In the genomic region with DNA sequence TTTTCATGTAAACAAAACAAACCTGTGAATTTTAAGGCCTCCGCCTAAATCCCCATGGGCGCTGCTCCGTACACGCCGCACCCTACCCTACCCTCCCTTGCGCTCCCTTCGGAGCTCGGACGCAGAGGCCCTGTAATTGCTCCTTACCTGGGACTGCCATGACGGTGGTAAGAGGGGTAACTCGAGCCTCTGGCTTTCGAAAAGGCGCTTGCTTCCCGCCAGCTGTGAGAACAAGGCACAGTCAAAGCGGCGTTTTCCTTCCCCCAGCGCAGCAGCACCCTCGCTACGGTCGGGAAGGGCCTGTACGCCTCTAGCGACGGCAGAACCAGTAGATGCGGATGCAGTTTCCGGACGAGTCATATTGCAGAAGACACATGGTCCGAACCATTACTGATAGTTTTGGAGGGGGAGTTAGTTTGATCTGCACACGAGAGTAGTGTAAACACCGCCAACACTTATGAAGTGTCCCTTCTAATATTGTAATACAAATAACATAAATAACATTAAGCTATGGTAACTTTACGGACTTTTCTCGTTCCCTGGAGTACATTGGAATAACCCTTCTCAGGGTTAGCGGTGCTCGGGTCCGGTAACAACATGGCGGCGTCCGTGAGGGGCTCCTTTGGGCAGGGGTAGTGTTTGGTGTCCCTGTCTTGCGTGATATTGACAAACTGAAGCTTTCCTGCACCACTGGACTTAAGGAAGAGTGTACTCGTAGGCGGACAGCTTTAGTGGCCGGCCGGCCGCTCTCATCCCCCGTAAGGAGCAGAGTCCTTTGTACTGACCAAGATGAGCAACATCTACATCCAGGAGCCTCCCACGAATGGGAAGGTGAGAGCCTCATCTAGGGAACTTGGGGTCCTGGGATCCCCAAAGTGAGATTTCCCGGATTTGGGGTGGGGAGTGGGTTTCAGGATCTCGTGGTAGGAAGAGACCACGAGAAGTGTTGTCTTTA, we compare ENCODE assay signal across 8 cellular contexts. TPM values are rescaled to one million over a fixed set of nuclear protein-coding genes. Genes with fewer than 3 reads are reported as not detected.
DNase-seq lines count a peak whose midpoint lies in the region; ATAC-seq and TF ChIP-seq lines count a peak whose summit lies in the region.

A gene with protein sequence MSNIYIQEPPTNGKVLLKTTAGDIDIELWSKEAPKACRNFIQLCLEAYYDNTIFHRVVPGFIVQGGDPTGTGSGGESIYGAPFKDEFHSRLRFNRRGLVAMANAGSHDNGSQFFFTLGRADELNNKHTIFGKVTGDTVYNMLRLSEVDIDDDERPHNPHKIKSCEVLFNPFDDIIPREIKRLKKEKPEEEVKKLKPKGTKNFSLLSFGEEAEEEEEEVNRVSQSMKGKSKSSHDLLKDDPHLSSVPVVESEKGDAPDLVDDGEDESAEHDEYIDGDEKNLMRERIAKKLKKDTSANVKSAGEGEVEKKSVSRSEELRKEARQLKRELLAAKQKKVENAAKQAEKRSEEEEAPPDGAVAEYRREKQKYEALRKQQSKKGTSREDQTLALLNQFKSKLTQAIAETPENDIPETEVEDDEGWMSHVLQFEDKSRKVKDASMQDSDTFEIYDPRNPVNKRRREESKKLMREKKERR (plus strand): TSS at position 573 of the 955 bp plus-strand sequence. CDS start 217 bp downstream, at position 790.
Gene SREK1IP1 (minus strand): TSS at position 334 of the 955 bp plus-strand sequence. CDS start 174 bp downstream, at position 160.

- peaks cover 49 to 82% (median 57%) of the 10 kb centered on the region in 4 donors for H3K4me1 Mint-ChIP-seq in CD4-positive, alpha-beta memory T cell
- peaks cover 41% of the 10 kb centered on the region for H3K4me1 Mint-ChIP-seq in activated CD8-positive, alpha-beta T cell treated with anti-CD3 and anti-CD28 coated beads, Interleukin-2, amount 10 ng/mL, durations not matched to agents 7 days and 5 days (ENCODE audit: low read depth)

- peak within 1 kb of the TSS; percentile 98 to 100 (median 100) for H3K4me3 Mint-ChIP-seq in CD4-positive, alpha-beta memory T cell
- H3K4me3 Mint-ChIP-seq in activated CD8-positive, alpha-beta T cell treated with anti-CD3 and anti-CD28 coated beads, Interleukin-2, amount 10 ng/mL, durations not matched to agents 7 days and 5 days, result peak within 1 kb of the TSS; percentile 90

- no peaks in the 10 kb centered on the region for H3K9me3 ChIP-seq in CD4-positive, alpha-beta memory T cell (ENCODE audit: control insufficient read depth in 1 of 2, low read length in 2 of 2)
- H3K9me3 ChIP-seq in lung (ENCODE audit: control insufficient read depth in 2 of 2, insufficient read depth in 1 of 2, low read length in 1 of 2), result no peaks in the 10 kb centered on the region

- H3K36me3 Mint-ChIP-seq in CD4-positive, alpha-beta memory T cell, result peaks cover 5 to 21% of the 10 kb centered on the region in 2 donors
- H3K36me3 Mint-ChIP-seq in activated CD8-positive, alpha-beta T cell treated with anti-CD3 and anti-CD28 coated beads, Interleukin-2, amount 10 ng/mL, durations not matched to agents 7 days and 5 days (ENCODE audit: low read depth), result peaks cover 15% of the 10 kb centered on the region

- peak within 1 kb of the TSS; percentile 86 for H3K27ac ChIP-seq in CD4-positive, alpha-beta memory T cell (ENCODE audit: low read depth, low read length)
- H3K27ac ChIP-seq in lung (ENCODE audit: low read depth in 1 of 2, low read length in 1 of 2), result peak within 1 kb of the TSS; percentile 78 to 90

- CTCF ChIA-PET in CD4-positive, alpha-beta memory T cell (lab: Charles Lee; ENCODE audit: partially characterized antibody), result interaction anchor here (0.9 to 3.1 kb wide), 4 partner anchors 9 to 795 kb away, joined by 3 to 14 read pairs (median 4); partner anchors contain the start of gene PPWD1
- CTCF ChIA-PET in activated CD8-positive, alpha-beta T cell treated with anti-CD3 and anti-CD28 coated beads, Interleukin-2, amount 10 ng/mL, durations not matched to agents 7 days and 5 days (lab: Charles Lee), result interaction anchor here (0.8 to 2.1 kb wide), 6 partner anchors 15 to 712 kb away, joined by 3 to 12 read pairs (median 4); no protein-coding TSS in a partner anchor

- peak within 1 kb of the TSS; percentile 95 to 100 (median 98) for H3K27ac Mint-ChIP-seq in CD4-positive, alpha-beta memory T cell
- peak within 1 kb of the TSS; percentile 91 for H3K27ac Mint-ChIP-seq in activated CD8-positive, alpha-beta T cell treated with anti-CD3 and anti-CD28 coated beads, Interleukin-2, amount 10 ng/mL, durations not matched to agents 7 days and 5 days

- H3K36me3 ChIP-seq in CD4-positive, alpha-beta memory T cell (ENCODE audit: insufficient read depth, low read length), result no peaks in the 10 kb centered on the region
- peaks cover 0 to 4% of the 10 kb centered on the region in 2 donors for H3K36me3 ChIP-seq in lung (ENCODE audit: control insufficient read depth in 2 of 2, insufficient read depth in 2 of 2, low read length in 2 of 2)

- TF ChIP-seq CTCF in lung (IDR thresholded peaks at IDR 0.05; ENCODE audit: control extremely low read depth, extremely low read depth), result no peak

- H3K27me3 Mint-ChIP-seq in CD4-positive, alpha-beta memory T cell, result no peaks in the 10 kb centered on the region
- H3K27me3 Mint-ChIP-seq in activated CD8-positive, alpha-beta T cell treated with anti-CD3 and anti-CD28 coated beads, Interleukin-2, amount 10 ng/mL, durations not matched to agents 7 days and 5 days (ENCODE audit: low read depth), result no peaks in the 10 kb centered on the region

- peak; percentile 97 for ATAC-seq in GM19438 (IDR thresholded peaks at IDR 0.05; ENCODE audit: low read depth, unreplicated experiment)
- ATAC-seq in HG03575 (IDR thresholded peaks at IDR 0.05; ENCODE audit: extremely low read depth, insufficient number of reproducible peaks, low FRiP score, unreplicated experiment), result peak; percentile 93
- peak; percentile 98 for ATAC-seq in activated CD8-positive, alpha-beta T cell treated with anti-CD3 and anti-CD28 coated beads, Interleukin-2, amount 10 ng/mL, durations not matched to agents 7 days and 5 days
- ATAC-seq in lung (ENCODE audit: insufficient read depth, low FRiP score), result peak; percentile 98

- DNase-seq in CD4-positive, alpha-beta memory T cell, result peak; percentile 85 to 88 (median 85)
- DNase-seq in NCI-H82 treated with DMSO at 0.1 percent for 48 hours (lab: John Stamatoyannopoulos, UW; ENCODE audit: unreplicated experiment) (peak; percentile 85), lung (ENCODE audit: low spot score) (peak; percentile 87)
- peak; percentile 89 for DNase-seq in activated CD8-positive, alpha-beta T cell treated with anti-CD3 and anti-CD28 coated beads, Interleukin-2, amount 10 ng/mL, durations not matched to agents 7 days and 5 days
- DNase-seq in effector CD4-positive, alpha-beta T cell, result peak; percentile 71
- peak; percentile 58 to 65 (median 62) for DNase-seq in stimulated activated CD4-positive, alpha-beta T cell treated with anti-CD3 and anti-CD28 coated beads, TNF-alpha, amount 100 ng/mL, for 4 hours (ENCODE audit: low read depth in 3 of 3)

- no peaks in the 10 kb centered on the region for H3K9me3 Mint-ChIP-seq in CD4-positive, alpha-beta memory T cell
- no peaks in the 10 kb centered on the region for H3K9me3 Mint-ChIP-seq in activated CD8-positive, alpha-beta T cell treated with anti-CD3 and anti-CD28 coated beads, Interleukin-2, amount 10 ng/mL, durations not matched to agents 7 days and 5 days (ENCODE audit: insufficient read depth)

- intact Hi-C loops in CD4-positive, alpha-beta memory T cell (cut with micrococcal nuclease), result loop anchor here (1.0 to 2.0 kb wide), 6 partner anchors 268 to 1376 kb away; partner anchors contain the start of genes CENPK, PPWD1, SHLD3 and SREK1

- 0% methylated on average over 48 of the region's 48 CpGs for WGBS in lung, 2 donors

- POLR2A ChIA-PET in CD4-positive, alpha-beta memory T cell (lab: Charles Lee; ENCODE audit: partially characterized antibody), result interaction anchor here (0.7 to 2.0 kb wide), 9 partner anchors 10 to 855 kb away, joined by 3 to 16 read pairs (median 4); partner anchors contain the start of genes ADAMTS6, CENPK, PPWD1 and TRIM23
- POLR2A ChIA-PET in activated CD8-positive, alpha-beta T cell treated with anti-CD3 and anti-CD28 coated beads, Interleukin-2, amount 10 ng/mL, durations not matched to agents 7 days and 5 days (lab: Charles Lee), result interaction anchor here (0.7 to 1.7 kb wide), 6 partner anchors 9 to 794 kb away, joined by 3 to 8 read pairs (median 3); partner anchors contain the start of genes ADAMTS6, CENPK and PPWD1

- H3K4me3 ChIP-seq in CD4-positive, alpha-beta memory T cell (ENCODE audit: low read length in 2 of 2), result peak within 1 kb of the TSS; percentile 83 to 94
- H3K4me3 ChIP-seq in lung, result peak within 1 kb of the TSS; percentile 98

- H3K27me3 ChIP-seq in CD4-positive, alpha-beta memory T cell (ENCODE audit: insufficient read depth, low read length), result no peaks in the 10 kb centered on the region
- H3K27me3 ChIP-seq in lung (ENCODE audit: control insufficient read depth, insufficient read depth), result no peaks in the 10 kb centered on the region

- H3K4me1 ChIP-seq in CD4-positive, alpha-beta memory T cell (ENCODE audit: insufficient read depth, low read length), result peaks cover 47% of the 10 kb centered on the region
- peaks cover 8 to 20% of the 10 kb centered on the region in 2 donors for H3K4me1 ChIP-seq in lung (ENCODE audit: control insufficient read depth in 2 of 2, insufficient read depth in 2 of 2, low read length in 2 of 2)

RNA-seq across cellular contexts. Expression of the first gene that starts in this region (rescaled TPM):
- 10 to 100 TPM; 16.8 to 17.8 TPM for total RNA-seq in CD4-positive, alpha-beta memory T cell
- polyA plus RNA-seq in CD4-positive, alpha-beta memory T cell, result 10 to 100 TPM; 28.1 to 37.7 TPM
- 10 to 100 TPM; 23.2 to 23.7 TPM for total RNA-seq in activated CD8-positive, alpha-beta T cell treated with anti-CD3 and anti-CD28 coated beads, Interleukin-2, amount 10 ng/mL, durations not matched to agents 7 days and 5 days
- 10 to 100 TPM; 17.1 to 21.2 TPM for total RNA-seq in lung
- 10 to 100 TPM; 12.0 to 16.3 TPM for polyA plus RNA-seq in lung

RNA-seq across cellular contexts. Expression of gene SREK1IP1, which starts in this region (rescaled TPM):
- 10 to 100 TPM; 18.4 to 20.2 TPM for total RNA-seq in CD4-positive, alpha-beta memory T cell
- 10 to 100 TPM; 19.3 to 28.3 TPM for polyA plus RNA-seq in CD4-positive, alpha-beta memory T cell
- 10 to 100 TPM; 19.4 to 21.8 TPM for total RNA-seq in activated CD8-positive, alpha-beta T cell treated with anti-CD3 and anti-CD28 coated beads, Interleukin-2, amount 10 ng/mL, durations not matched to agents 7 days and 5 days
- total RNA-seq in lung, result 10 to 100 TPM; 16.2 to 17.0 TPM
- 10 to 100 TPM; 10.8 to 16.1 TPM for polyA plus RNA-seq in lung

Comparison
In these comparisons a context has a peak if more than half of its experiments do, and no peak if none do; other contexts are left out.
1. Peak in every context shown above with its lines: DNase-seq, ATAC-seq, H3K4me3 ChIP-seq and H3K27ac ChIP-seq.